ENCODE assay signal across 25 cellular contexts in the genomic region with DNA sequence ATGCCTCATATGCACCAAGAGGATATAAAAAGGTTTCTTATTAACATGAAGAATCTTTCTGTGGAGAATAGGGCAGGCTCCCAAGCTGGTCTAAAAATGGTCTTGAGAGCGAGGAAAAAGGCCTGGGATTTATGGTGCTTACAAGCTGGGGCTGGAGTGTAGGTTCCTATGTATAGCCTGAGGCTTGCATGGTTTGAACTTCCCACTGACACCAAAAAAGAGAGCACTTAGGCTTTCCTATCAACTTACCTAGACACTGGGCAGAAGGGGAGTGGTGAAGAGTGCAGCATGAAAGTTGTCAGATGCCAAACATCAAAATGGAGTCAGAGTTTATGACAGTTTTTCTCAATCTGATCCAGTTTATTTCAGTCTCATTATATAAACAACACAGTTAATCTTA.
"Had no signal": no experiment of that assay in that cellular context is flagged by ENCODE, and none has a peak within 500 bp of the region (broad histone marks: within the 10 kb centered on the region; RNA-seq: fewer than 3 reads in every experiment).

No MANE protein-coding gene starts in this region.

- ATAC-seq: effector memory CD8-positive, alpha-beta T cell; esophagus mucosa; gastrocnemius medialis; heart left ventricle; left cardiac atrium; left lung; left ventricle myocardium superior; lower lobe of right lung; naive thymus-derived CD4-positive, alpha-beta T cell had no signal

- FAIRE-seq: endometrium, keratinocyte had no signal

- DNase-seq: colonic mucosa; cortex of kidney; effector CD8-positive, alpha-beta T cell; effector memory CD8-positive, alpha-beta T cell; endodermal cell; erythroblast; esophagus squamous epithelium; foreskin fibroblast; foreskin melanocyte; gastrocnemius medialis; heart left ventricle; hypothalamus; immature natural killer cell; left cardiac atrium; left lung; left ventricle myocardium superior; lower lobe of right lung; mesendoderm; midbrain; naive thymus-derived CD4-positive, alpha-beta T cell had no signal

- H3K9me3 ChIP-seq: colonic mucosa, esophagus squamous epithelium, gastrocnemius medialis, heart left ventricle, left lung, lower lobe of right lung had no signal

- H2AFZ ChIP-seq: hepatocyte had no signal

- H3K79me2 ChIP-seq: hepatocyte had no signal

- H3K36me3 ChIP-seq: colonic mucosa, esophagus squamous epithelium, gastrocnemius medialis, heart left ventricle, left lung, lower lobe of right lung had no signal

- H3K27ac ChIP-seq: colonic mucosa, epithelial cell of prostate, esophagus squamous epithelium, gastrocnemius medialis, heart left ventricle, hepatocyte, left lung, lower lobe of right lung had no signal

- H3K27me3 ChIP-seq: colonic mucosa, esophagus squamous epithelium, gastrocnemius medialis, heart left ventricle, hepatocyte, left lung had no signal

- H3K4me3 ChIP-seq: colonic mucosa, esophagus squamous epithelium, gastrocnemius medialis, heart left ventricle, hepatocyte, left lung, lower lobe of right lung had no signal

- H3K4me2 ChIP-seq: hepatocyte had no signal

- H3K4me1 ChIP-seq: colonic mucosa, esophagus squamous epithelium, gastrocnemius medialis, heart left ventricle, left lung, lower lobe of right lung had no signal
